Comparison of ENCODE assay signal across 24 cellular contexts in genomic region chr3:37224879-37225278, GRCh38.
"Had no signal": no experiment of that assay in that cellular context is flagged by ENCODE, and none has a peak within 500 bp of the region (broad histone marks: within the 10 kb centered on the region; RNA-seq: fewer than 3 reads in every experiment).

No MANE protein-coding gene starts in this region.

- H3K27me3 ChIP-seq: brain microvascular endothelial cell, colonic mucosa had no signal

- ATAC-seq: activated CD4-positive, alpha-beta T cell treated with anti-CD3 and anti-CD28 coated beads for 36 hours; activated CD8-positive, alpha-beta T cell treated with anti-CD3 and anti-CD28 coated beads, Interleukin-2, amount 10 ng/mL, durations not matched to agents 7 days and 5 days; activated T-cell treated with anti-CD3 and anti-CD28 coated beads, Interleukin-2, amount 50 U/mL, for 4 hours; activated T-helper 17 cell treated with anti-CD3 and anti-CD28 coated beads, Interleukin-2, amount 50 U/mL, for 72 hours; gastroesophageal sphincter had no signal

- H3K27ac ChIP-seq: brain microvascular endothelial cell, colonic mucosa, esophagus muscularis mucosa, gastroesophageal sphincter had no signal

- H3K4me3 ChIP-seq: colonic mucosa, esophagus muscularis mucosa, gastroesophageal sphincter had no signal

- H3K4me1 ChIP-seq: esophagus muscularis mucosa, gastroesophageal sphincter had no signal

- H3K36me3 ChIP-seq: brain microvascular endothelial cell, colonic mucosa, esophagus muscularis mucosa, gastroesophageal sphincter had no signal

- DNase-seq: activated CD4-positive, alpha-beta memory T cell treated with anti-CD3 and anti-CD28 coated beads for 36 hours; activated CD4-positive, alpha-beta T cell treated with anti-CD3 and anti-CD28 coated beads for 36 hours; activated CD4-positive, alpha-beta T cell treated with anti-CD3 and anti-CD28 coated beads, Interleukin-2, amount 10 ng/mL, durations not matched to agents 24 days and 14 days; activated CD4-positive, CD25-positive, alpha-beta regulatory T cell; activated CD4-positive, CD25-positive, alpha-beta regulatory T cell treated with anti-CD3 and anti-CD28 coated beads, Interleukin-2, amount 50 U/mL, for 72 hours; activated CD8-positive, alpha-beta T cell treated with anti-CD3 and anti-CD28 coated beads, Interleukin-2, amount 10 ng/mL, durations not matched to agents 7 days and 5 days; activated effector memory CD4-positive, alpha-beta T cell treated with Interleukin-2 at 50 U/mL for 16 hours; activated gamma-delta T cell treated with Interleukin-2 at 50 U/mL for 16 hours; activated naive CD4-positive, alpha-beta T cell treated with anti-CD3 and anti-CD28 coated beads, Interleukin-2, amount 50 U/mL, for 16 hours; activated naive CD4-positive, alpha-beta T cell treated with Interleukin-2 at 50 U/mL for 16 hours; activated T-cell treated with anti-CD3 and anti-CD28 coated beads, Interleukin-2, amount 50 U/mL, for 4 hours; amniotic stem cell; brain microvascular endothelial cell; cerebellar nuclear complex; colonic mucosa; effector memory CD4-positive, alpha-beta T cell; endodermal cell; erythroblast; foreskin melanocyte; T-helper 1 cell; T-helper 2 cell had no signal

- H3K9me3 ChIP-seq: colonic mucosa, esophagus muscularis mucosa, gastroesophageal sphincter had no signal
